In the genomic region with DNA sequence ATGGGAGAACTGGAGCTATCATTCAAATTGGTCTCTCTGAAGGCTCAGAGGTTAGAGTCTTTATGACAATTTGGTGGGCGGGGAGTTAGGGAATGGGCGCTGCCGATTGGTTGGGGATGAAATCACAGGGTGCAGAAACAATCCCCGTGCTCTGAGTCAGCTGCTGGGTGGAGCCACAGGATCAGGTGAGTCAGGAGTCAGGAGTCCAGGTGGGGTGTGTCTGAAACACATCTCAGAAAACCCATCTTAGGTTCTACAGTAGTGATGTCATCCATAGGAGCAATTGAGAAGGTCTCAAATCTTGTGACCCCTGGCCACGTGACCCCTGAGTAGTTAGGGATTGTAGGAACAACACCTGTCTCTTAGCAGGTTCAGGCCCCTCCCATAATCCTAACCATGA, we compare ENCODE assay signal across 26 cellular contexts. TPM values are rescaled to one million over a fixed set of nuclear protein-coding genes. Genes with fewer than 3 reads are reported as not detected.
DNase-seq lines count a peak whose midpoint lies in the region; ATAC-seq, FAIRE-seq and TF ChIP-seq lines count a peak whose summit lies in the region.
"Had no signal": no experiment of that assay in that cellular context is flagged by ENCODE, and none has a peak within 500 bp of the region (broad histone marks: within the 10 kb centered on the region; RNA-seq: fewer than 3 reads in every experiment).

No MANE protein-coding gene starts in this region.

- DNase-seq in DMS53 (lab: John Stamatoyannopoulos, UW) (peak; percentile 4), DMS53 treated with DMSO at 0.1 percent for 48 hours (lab: John Stamatoyannopoulos, UW; ENCODE audit: unreplicated experiment) (no peak), Peyer's patch (peak in 2 of 3 donors; percentile 70 to 79), esophagus muscularis mucosa (ENCODE audit: extremely low spot score) (no peak), small intestine (peak; percentile 87), islet precursor cell (no peak)
- DNase-seq: activated CD4-positive, alpha-beta T cell treated with anti-CD3 and anti-CD28 coated beads for 1 hour; brain microvascular endothelial cell; CD8-positive, alpha-beta memory T cell; DMS79; foreskin melanocyte; mesendoderm; NCI-H1436; NCI-H524; pancreas; stimulated activated CD4-positive, alpha-beta T cell treated with anti-CD3 and anti-CD28 coated beads, Interleukin-1b, Interleukin-23, amount 100 ng/mL, for 48 hours; stimulated activated naive B cell treated with anti-CD40 and anti-IgM and Interleukin-4, amounts not matched to agents 10 μg/mL and 1 μg/mL and 100 μg/mL, for 72 hours; SW 1271; thyroid gland had no signal

- WGBS in esophagus muscularis mucosa: 96% methylated on average over 5 of the region's 5 CpGs
- 62 to 84% (median 68%) methylated on average over 5 of the region's 5 CpGs for WGBS in small intestine, 3 donors

- H3K27ac ChIP-seq in Peyer's patch (peak overlapping the region in 2 of 4 donors; percentile 54 to 66), esophagus muscularis mucosa (replicated peaks in 1 of 4) (peak overlapping the region; percentile 82 to 87 (median 86)), small intestine (ENCODE audit: low read depth in 1 of 2, low read length in 1 of 2) (peak overlapping the region in 1 of 2 donors; percentile 7)
- H3K27ac ChIP-seq: 22Rv1, brain microvascular endothelial cell, pancreas had no signal

- H3K4me1 ChIP-seq in Peyer's patch (peaks cover 0 to 17% (median 0%) of the 10 kb centered on the region in 4 donors), esophagus muscularis mucosa (peaks cover 30 to 72% (median 67%) of the 10 kb centered on the region in 4 donors), small intestine (ENCODE audit: control insufficient read depth in 2 of 2, insufficient read depth in 1 of 2, low read depth in 1 of 2, low read length in 1 of 2) (no peaks in the 10 kb centered on the region)

- H3K27me3 ChIP-seq in Peyer's patch (no peaks in the 10 kb centered on the region), esophagus muscularis mucosa (no peaks in the 10 kb centered on the region), small intestine (ENCODE audit: control insufficient read depth in 2 of 2, insufficient read depth in 2 of 2, low read length in 2 of 2) (no peaks in the 10 kb centered on the region)
- H3K27me3 ChIP-seq: brain microvascular endothelial cell, pancreas, thyroid gland had no signal

- intact Hi-C loops in esophagus muscularis mucosa (cut with DNase I): loop anchor here (2.0 to 5.0 kb wide), 2 partner anchors 297 to 385 kb away; no protein-coding TSS in a partner anchor

- ATAC-seq in GM19452 (IDR thresholded peaks at IDR 0.05; ENCODE audit: unreplicated experiment) (no peak), SK-N-SH treated with all-trans-retinoic acid at 6 μM for 48 hours (no peak)
- ATAC-seq: GM12878; natural killer cell treated with Interleukin-12 subunit alpha and Interleukin-12 subunit beta and Interleukin-15 and Interleukin-18, amount 100 ng/mL, for 72 hours; pancreas; stimulated activated naive B cell treated with anti-CD40 and anti-IgM and Interleukin-4, amounts not matched to agents 10 μg/mL and 1 μg/mL and 100 μg/mL, for 72 hours had no signal

- no peak for FAIRE-seq in small intestine (lab: Jason Lieb, UNC)
- FAIRE-seq: GM12878, GM19239, pancreas had no signal

- TF ChIP-seq POLR2A in Peyer's patch (IDR thresholded peaks at IDR 0.05) (no peak), esophagus muscularis mucosa (IDR thresholded peaks at IDR 0.05; ENCODE audit: low read depth) (no peak)

- H3K9me3 ChIP-seq in Peyer's patch: no peaks in the 10 kb centered on the region
- H3K9me3 ChIP-seq in esophagus muscularis mucosa: no peaks in the 10 kb centered on the region
- no peaks in the 10 kb centered on the region for H3K9me3 ChIP-seq in small intestine (ENCODE audit: control insufficient read depth, low read depth)
- H3K9me3 ChIP-seq: pancreas, thyroid gland had no signal

- TF ChIP-seq CTCF in Peyer's patch (IDR thresholded peaks at IDR 0.05) (no peak), esophagus muscularis mucosa (IDR thresholded peaks at IDR 0.05) (no peak)

- H3K36me3 ChIP-seq in Peyer's patch (no peaks in the 10 kb centered on the region), esophagus muscularis mucosa (no peaks in the 10 kb centered on the region), small intestine (ENCODE audit: control insufficient read depth in 2 of 2, insufficient read depth in 2 of 2, low read length in 2 of 2) (no peaks in the 10 kb centered on the region)
- H3K36me3 ChIP-seq: brain microvascular endothelial cell, HAP-1, pancreas, thyroid gland had no signal

- H3K4me3 ChIP-seq in Peyer's patch (no peak overlapping the region), esophagus muscularis mucosa (no peak overlapping the region), small intestine (ENCODE audit: low read depth in 1 of 2, low read length in 2 of 2) (no peak overlapping the region)
- H3K4me3 ChIP-seq: GM12878, HAP-1, pancreas, thyroid gland had no signal

- no peak for TF ChIP-seq EP300 in esophagus muscularis mucosa (IDR thresholded peaks at IDR 0.05)

TF ChIP-seq in SK-N-SH treated with all-trans-retinoic acid at 6 μM for 48 hours, 23 proteins besides CTCF, POLR2A, EP300 and RAD21 (continues in another document):
- TF ChIP-seq ZNF70 (CRISPR knock-in tag; IDR thresholded peaks at IDR 0.05) (no peak), SNAI2 (CRISPR knock-in tag; IDR thresholded peaks at IDR 0.05) (no peak), RARB (CRISPR knock-in tag; IDR thresholded peaks at IDR 0.05) (no peak), ZNF8 (CRISPR knock-in tag; IDR thresholded peaks at IDR 0.05) (no peak), ARNTL (CRISPR knock-in tag; IDR thresholded peaks at IDR 0.05; ENCODE audit: borderline replicate concordance, low read depth) (no peak), CSDC2 (CRISPR knock-in tag; IDR thresholded peaks at IDR 0.05) (no peak), ZFP30 (CRISPR knock-in tag; IDR thresholded peaks at IDR 0.05) (no peak), ZFP3 (CRISPR knock-in tag; IDR thresholded peaks at IDR 0.05) (no peak), TOX (CRISPR knock-in tag; IDR thresholded peaks at IDR 0.05; ENCODE audit: borderline replicate concordance) (no peak), TCF4 (CRISPR knock-in tag; IDR thresholded peaks at IDR 0.05; ENCODE audit: borderline replicate concordance) (no peak), OSR1 (CRISPR knock-in tag; IDR thresholded peaks at IDR 0.05) (no peak), ZC3H10 (CRISPR knock-in tag; IDR thresholded peaks at IDR 0.05) (no peak), ESRRG (CRISPR knock-in tag; IDR thresholded peaks at IDR 0.05) (no peak)
- TF ChIP-seq, protein P1, sequence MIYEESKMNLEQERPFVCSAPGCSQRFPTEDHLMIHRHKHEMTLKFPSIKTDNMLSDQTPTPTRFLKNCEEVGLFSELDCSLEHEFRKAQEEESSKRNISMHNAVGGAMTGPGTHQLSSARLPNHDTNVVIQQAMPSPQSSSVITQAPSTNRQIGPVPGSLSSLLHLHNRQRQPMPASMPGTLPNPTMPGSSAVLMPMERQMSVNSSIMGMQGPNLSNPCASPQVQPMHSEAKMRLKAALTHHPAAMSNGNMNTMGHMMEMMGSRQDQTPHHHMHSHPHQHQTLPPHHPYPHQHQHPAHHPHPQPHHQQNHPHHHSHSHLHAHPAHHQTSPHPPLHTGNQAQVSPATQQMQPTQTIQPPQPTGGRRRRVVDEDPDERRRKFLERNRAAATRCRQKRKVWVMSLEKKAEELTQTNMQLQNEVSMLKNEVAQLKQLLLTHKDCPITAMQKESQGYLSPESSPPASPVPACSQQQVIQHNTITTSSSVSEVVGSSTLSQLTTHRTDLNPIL (CRISPR knock-in tag; IDR thresholded peaks at IDR 0.05; ENCODE audit: low read depth): no peak
- TF ChIP-seq, protein P2, sequence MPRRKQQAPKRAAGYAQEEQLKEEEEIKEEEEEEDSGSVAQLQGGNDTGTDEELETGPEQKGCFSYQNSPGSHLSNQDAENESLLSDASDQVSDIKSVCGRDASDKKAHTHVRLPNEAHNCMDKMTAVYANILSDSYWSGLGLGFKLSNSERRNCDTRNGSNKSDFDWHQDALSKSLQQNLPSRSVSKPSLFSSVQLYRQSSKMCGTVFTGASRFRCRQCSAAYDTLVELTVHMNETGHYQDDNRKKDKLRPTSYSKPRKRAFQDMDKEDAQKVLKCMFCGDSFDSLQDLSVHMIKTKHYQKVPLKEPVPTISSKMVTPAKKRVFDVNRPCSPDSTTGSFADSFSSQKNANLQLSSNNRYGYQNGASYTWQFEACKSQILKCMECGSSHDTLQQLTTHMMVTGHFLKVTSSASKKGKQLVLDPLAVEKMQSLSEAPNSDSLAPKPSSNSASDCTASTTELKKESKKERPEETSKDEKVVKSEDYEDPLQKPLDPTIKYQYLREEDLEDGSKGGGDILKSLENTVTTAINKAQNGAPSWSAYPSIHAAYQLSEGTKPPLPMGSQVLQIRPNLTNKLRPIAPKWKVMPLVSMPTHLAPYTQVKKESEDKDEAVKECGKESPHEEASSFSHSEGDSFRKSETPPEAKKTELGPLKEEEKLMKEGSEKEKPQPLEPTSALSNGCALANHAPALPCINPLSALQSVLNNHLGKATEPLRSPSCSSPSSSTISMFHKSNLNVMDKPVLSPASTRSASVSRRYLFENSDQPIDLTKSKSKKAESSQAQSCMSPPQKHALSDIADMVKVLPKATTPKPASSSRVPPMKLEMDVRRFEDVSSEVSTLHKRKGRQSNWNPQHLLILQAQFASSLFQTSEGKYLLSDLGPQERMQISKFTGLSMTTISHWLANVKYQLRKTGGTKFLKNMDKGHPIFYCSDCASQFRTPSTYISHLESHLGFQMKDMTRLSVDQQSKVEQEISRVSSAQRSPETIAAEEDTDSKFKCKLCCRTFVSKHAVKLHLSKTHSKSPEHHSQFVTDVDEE (CRISPR knock-in tag; IDR thresholded peaks at IDR 0.05): no peak
- TF ChIP-seq, protein P3, sequence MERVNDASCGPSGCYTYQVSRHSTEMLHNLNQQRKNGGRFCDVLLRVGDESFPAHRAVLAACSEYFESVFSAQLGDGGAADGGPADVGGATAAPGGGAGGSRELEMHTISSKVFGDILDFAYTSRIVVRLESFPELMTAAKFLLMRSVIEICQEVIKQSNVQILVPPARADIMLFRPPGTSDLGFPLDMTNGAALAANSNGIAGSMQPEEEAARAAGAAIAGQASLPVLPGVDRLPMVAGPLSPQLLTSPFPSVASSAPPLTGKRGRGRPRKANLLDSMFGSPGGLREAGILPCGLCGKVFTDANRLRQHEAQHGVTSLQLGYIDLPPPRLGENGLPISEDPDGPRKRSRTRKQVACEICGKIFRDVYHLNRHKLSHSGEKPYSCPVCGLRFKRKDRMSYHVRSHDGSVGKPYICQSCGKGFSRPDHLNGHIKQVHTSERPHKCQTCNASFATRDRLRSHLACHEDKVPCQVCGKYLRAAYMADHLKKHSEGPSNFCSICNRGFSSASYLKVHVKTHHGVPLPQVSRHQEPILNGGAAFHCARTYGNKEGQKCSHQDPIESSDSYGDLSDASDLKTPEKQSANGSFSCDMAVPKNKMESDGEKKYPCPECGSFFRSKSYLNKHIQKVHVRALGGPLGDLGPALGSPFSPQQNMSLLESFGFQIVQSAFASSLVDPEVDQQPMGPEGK (CRISPR knock-in tag; IDR thresholded peaks at IDR 0.05; ENCODE audit: borderline replicate concordance): no peak

RNA-seq across cellular contexts. Expression of a gene that starts 41.6 kb away (rescaled TPM):
- total RNA-seq in Peyer's patch (10 to 100 TPM in 3 of 4 donors, 1 to 10 TPM in 1; 5.0 to 49.4 (median 12.8) TPM), esophagus muscularis mucosa (1 to 10 TPM; 2.5 to 7.0 (median 4.0) TPM)
- polyA plus RNA-seq in small intestine: 1 to 10 TPM; 3.2 to 5.4 (median 3.8) TPM

Comparison
In these comparisons a context has a peak if more than half of its experiments do, and no peak if none do; other contexts are left out.
1. DNase-seq: peak in DMS53 (single experiment), Peyer's patch (2 of 3) and small intestine (single experiment); none in DMS53 treated with DMSO at 0.1 percent for 48 hours (single experiment), esophagus muscularis mucosa (single experiment) and islet precursor cell (single experiment).